In the genomic region with DNA sequence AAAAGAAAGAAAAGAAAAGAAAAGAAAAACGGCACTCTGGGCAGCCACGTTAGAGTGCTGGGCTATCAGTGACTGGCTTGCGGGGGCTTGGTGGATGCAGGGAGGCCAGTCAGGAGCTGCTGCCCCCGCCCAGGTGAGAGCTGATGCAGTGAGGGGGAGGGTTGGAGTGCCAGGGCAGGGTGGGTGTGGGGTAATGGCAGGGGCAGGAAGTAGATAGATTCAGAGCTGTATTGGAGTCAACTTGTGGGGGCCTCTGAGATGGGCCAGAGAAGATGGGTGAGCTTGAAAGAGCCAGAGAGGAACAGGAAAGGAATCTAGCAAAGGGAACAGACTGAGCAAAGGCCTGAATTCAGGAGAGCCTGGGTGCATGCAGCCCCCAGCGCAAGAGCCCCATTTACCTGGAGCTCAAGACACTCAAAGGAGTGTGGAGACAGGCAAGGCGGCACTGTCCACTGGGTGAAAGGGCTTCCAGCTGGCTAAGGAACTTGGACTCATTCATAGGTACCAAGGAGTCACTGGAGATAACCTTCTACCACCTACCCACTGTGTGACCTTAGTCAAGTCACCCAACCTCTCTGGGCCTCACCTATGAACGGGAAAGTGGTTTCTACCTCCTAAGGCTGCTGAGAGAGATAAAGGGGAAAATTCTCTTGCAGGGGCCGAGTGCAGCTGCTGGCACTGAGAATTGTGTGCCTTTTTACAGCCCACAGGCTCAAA, we compare ENCODE assay signal across 23 cellular contexts. TPM values are rescaled to one million over a fixed set of nuclear protein-coding genes. Genes with fewer than 3 reads are reported as not detected.
DNase-seq lines count a peak whose midpoint lies in the region; ATAC-seq and TF ChIP-seq lines count a peak whose summit lies in the region.
"Had no signal": no experiment of that assay in that cellular context is flagged by ENCODE, and none has a peak within 500 bp of the region (broad histone marks: within the 10 kb centered on the region; RNA-seq: fewer than 3 reads in every experiment).

No MANE protein-coding gene starts in this region.

- H3K27me3 ChIP-seq in right lobe of liver (no peaks in the 10 kb centered on the region), GM23248 (replicated peaks; ENCODE audit: insufficient read depth) (no peaks in the 10 kb centered on the region)
- H3K27me3 ChIP-seq: MG63, SJSA1 had no signal

- H2AFZ ChIP-seq in GM23248 = no peak overlapping the region

- no peaks in the 10 kb centered on the region for H3K4me1 Mint-ChIP-seq in activated CD8-positive, alpha-beta T cell treated with anti-CD3 and anti-CD28 coated beads for 36 hours (ENCODE audit: low read depth)
- H3K4me1 Mint-ChIP-seq in activated CD8-positive, alpha-beta T cell treated with anti-CD3 and anti-CD28 coated beads, Interleukin-2, amount 10 ng/mL, durations not matched to agents 7 days and 5 days (ENCODE audit: low read depth) = no peaks in the 10 kb centered on the region

- H4K20me1 ChIP-seq in GM23248 (ENCODE audit: insufficient read depth) = no peaks in the 10 kb centered on the region

- no peaks in the 10 kb centered on the region for H3K9me2 ChIP-seq in GM23248 (ENCODE audit: insufficient read depth)

- H3K9me3 Mint-ChIP-seq in activated CD8-positive, alpha-beta T cell treated with anti-CD3 and anti-CD28 coated beads for 36 hours = no peaks in the 10 kb centered on the region
- no peaks in the 10 kb centered on the region for H3K9me3 Mint-ChIP-seq in activated CD8-positive, alpha-beta T cell treated with anti-CD3 and anti-CD28 coated beads, Interleukin-2, amount 10 ng/mL, durations not matched to agents 7 days and 5 days (ENCODE audit: insufficient read depth)

- intact Hi-C loops in activated CD8-positive, alpha-beta T cell treated with anti-CD3 and anti-CD28 coated beads for 36 hours (cut with micrococcal nuclease) = no loop called here
- intact Hi-C loops in right lobe of liver (cut with DNase I) = no loop called here

- TF ChIP-seq CTCF in activated CD8-positive, alpha-beta T cell treated with anti-CD3 and anti-CD28 coated beads for 36 hours (IDR thresholded peaks at IDR 0.05) = no peak
- TF ChIP-seq CTCF in HEK293 (tag by site-specific recombination; IDR thresholded peaks at IDR 0.05) = no peak
- no peak for TF ChIP-seq CTCF in right lobe of liver (IDR thresholded peaks at IDR 0.05)

- 53% methylated on average over 5 of the region's 8 CpGs for WGBS in right lobe of liver (ENCODE audit: insufficient coverage, low coverage, low lambda C conversion rate, missing lambda C conversion rate)
- 41 to 44% methylated on average over 8 of the region's 8 CpGs for WGBS in GM23248 (ENCODE audit: low coverage in 1 of 2, low lambda C conversion rate in 2 of 2, missing lambda C conversion rate in 2 of 2), 2 experiments

- no peaks in the 10 kb centered on the region for H3K79me2 ChIP-seq in GM23248 (ENCODE audit: insufficient read depth)

- in situ Hi-C loops in GM23248 (cut with MboI) = no loop called here

- H3K9ac ChIP-seq in GM23248 = no peak overlapping the region

- H3K27ac ChIP-seq in HEK293 (ENCODE audit: extremely low read depth, low read depth, low read length) = no peak overlapping the region
- H3K27ac ChIP-seq in right lobe of liver = no peak overlapping the region
- H3K27ac ChIP-seq in GM23248 = no peak overlapping the region
- H3K27ac ChIP-seq: 22Rv1, SJSA1 had no signal

- H3F3A ChIP-seq in GM23248 (ENCODE audit: insufficient read depth) = no peaks in the 10 kb centered on the region

- peak; percentile 27 for ATAC-seq in activated CD8-positive, alpha-beta T cell treated with anti-CD3 and anti-CD28 coated beads for 36 hours
- no peak for ATAC-seq in activated CD8-positive, alpha-beta T cell treated with anti-CD3 and anti-CD28 coated beads, Interleukin-2, amount 10 ng/mL, durations not matched to agents 7 days and 5 days
- ATAC-seq in right lobe of liver (no peak), HG03139 (IDR thresholded peaks at IDR 0.05; ENCODE audit: unreplicated experiment) (no peak)
- ATAC-seq: K562, Right ventricle myocardium inferior had no signal

- H3K4me3 ChIP-seq in HEK293 (ENCODE audit: low read depth, low read length) = no peak overlapping the region
- no peak overlapping the region for H3K4me3 ChIP-seq in right lobe of liver
- no peak overlapping the region for H3K4me3 ChIP-seq in GM23248
- H3K4me3 ChIP-seq: K562, MG63, SJSA1 had no signal

- no peak overlapping the region for H3K4me3 Mint-ChIP-seq in activated CD8-positive, alpha-beta T cell treated with anti-CD3 and anti-CD28 coated beads for 36 hours
- no peak overlapping the region for H3K4me3 Mint-ChIP-seq in activated CD8-positive, alpha-beta T cell treated with anti-CD3 and anti-CD28 coated beads, Interleukin-2, amount 10 ng/mL, durations not matched to agents 7 days and 5 days

- POLR2A ChIA-PET in activated CD8-positive, alpha-beta T cell treated with anti-CD3 and anti-CD28 coated beads for 36 hours (lab: Charles Lee) = no interaction called here
- POLR2A ChIA-PET in activated CD8-positive, alpha-beta T cell treated with anti-CD3 and anti-CD28 coated beads, Interleukin-2, amount 10 ng/mL, durations not matched to agents 7 days and 5 days (lab: Charles Lee) = no interaction called here
- POLR2A ChIA-PET in HEK293 (lab: Yijun Ruan, JAX) = no interaction called here

- CTCF ChIA-PET in activated CD8-positive, alpha-beta T cell treated with anti-CD3 and anti-CD28 coated beads for 36 hours (lab: Charles Lee) = no interaction called here
- CTCF ChIA-PET in activated CD8-positive, alpha-beta T cell treated with anti-CD3 and anti-CD28 coated beads, Interleukin-2, amount 10 ng/mL, durations not matched to agents 7 days and 5 days (lab: Charles Lee) = no interaction called here
- CTCF ChIA-PET in HEK293 (lab: Yijun Ruan, JAX) = interaction anchor here (0.8 to 1.0 kb wide), 3 partner anchors 18 to 171 kb away, joined by 3 read pairs; no protein-coding TSS in a partner anchor

- TF ChIP-seq POLR2A in right lobe of liver (IDR thresholded peaks at IDR 0.05) = no peak

- peaks cover 10% of the 10 kb centered on the region for H3K27me3 Mint-ChIP-seq in activated CD8-positive, alpha-beta T cell treated with anti-CD3 and anti-CD28 coated beads for 36 hours
- H3K27me3 Mint-ChIP-seq in activated CD8-positive, alpha-beta T cell treated with anti-CD3 and anti-CD28 coated beads, Interleukin-2, amount 10 ng/mL, durations not matched to agents 7 days and 5 days (ENCODE audit: low read depth) = no peaks in the 10 kb centered on the region

- H3K27ac Mint-ChIP-seq in activated CD8-positive, alpha-beta T cell treated with anti-CD3 and anti-CD28 coated beads for 36 hours = no peak overlapping the region
- H3K27ac Mint-ChIP-seq in activated CD8-positive, alpha-beta T cell treated with anti-CD3 and anti-CD28 coated beads, Interleukin-2, amount 10 ng/mL, durations not matched to agents 7 days and 5 days = no peak overlapping the region

- H3K9me3 ChIP-seq in HEK293 (ENCODE audit: control insufficient read depth, insufficient read depth, low read depth, low read length) (no peaks in the 10 kb centered on the region), right lobe of liver (no peaks in the 10 kb centered on the region), GM23248 (ENCODE audit: low read depth) (no peaks in the 10 kb centered on the region)
- H3K9me3 ChIP-seq: MG63, SJSA1 had no signal

- DNase-seq in activated CD8-positive, alpha-beta T cell treated with anti-CD3 and anti-CD28 coated beads for 36 hours = no peak
- DNase-seq in activated CD8-positive, alpha-beta T cell treated with anti-CD3 and anti-CD28 coated beads, Interleukin-2, amount 10 ng/mL, durations not matched to agents 7 days and 5 days = no peak
- DNase-seq in right lobe of liver = peak; percentile 2 to 22 (median 13)
- peak; percentile 21 for DNase-seq in stimulated activated CD8-positive, alpha-beta memory T cell treated with anti-CD3 and anti-CD28 coated beads, Interleukin-4, amount 100 ng/mL, for 48 hours
- DNase-seq in GM23248 = no peak
- DNase-seq in AG20443 (ENCODE audit: low spot score) = no peak
- DNase-seq: ACHN, C1 segment of cervical spinal cord, EL, MG63, NCI-H1417, NCI-H1694 treated with DMSO at 0.1 percent for 48 hours, NCI-H2081 treated with DMSO at 0.1 percent for 48 hours, NCI-H2171 treated with DMSO at 0.1 percent for 48 hours, NCI-H524 treated with DMSO at 0.1 percent for 48 hours, OCI-M1 had no signal

- no peaks in the 10 kb centered on the region for H3K36me3 Mint-ChIP-seq in activated CD8-positive, alpha-beta T cell treated with anti-CD3 and anti-CD28 coated beads for 36 hours (ENCODE audit: low read depth)
- H3K36me3 Mint-ChIP-seq in activated CD8-positive, alpha-beta T cell treated with anti-CD3 and anti-CD28 coated beads, Interleukin-2, amount 10 ng/mL, durations not matched to agents 7 days and 5 days (ENCODE audit: low read depth) = no peaks in the 10 kb centered on the region

- H3K4me2 ChIP-seq in GM23248 (ENCODE audit: unreplicated experiment) = no peak overlapping the region

- H3K36me3 ChIP-seq in HEK293 (ENCODE audit: control insufficient read depth in 2 of 2, insufficient read depth in 1 of 2, low read length in 2 of 2) (peaks cover 0 to 5% of the 10 kb centered on the region in 2 experiments; a peak in 1 of 3 replicates), right lobe of liver (no peaks in the 10 kb centered on the region), GM23248 (ENCODE audit: low read depth) (no peaks in the 10 kb centered on the region)
- H3K36me3 ChIP-seq: MG63, SJSA1 had no signal

- H3K4me1 ChIP-seq in HEK293 (ENCODE audit: control insufficient read depth, insufficient read depth, low read length) = no peaks in the 10 kb centered on the region
- no peaks in the 10 kb centered on the region for H3K4me1 ChIP-seq in right lobe of liver
- H3K4me1 ChIP-seq in GM23248 (ENCODE audit: insufficient read depth) = no peaks in the 10 kb centered on the region
- H3K4me1 ChIP-seq: SJSA1 had no signal

TF ChIP-seq in HEK293, 187 proteins besides CTCF, POLR2A, EP300 and RAD21 (continues in another document):
- no peak for TF ChIP-seq ZNF132 (tag by site-specific recombination; IDR thresholded peaks at IDR 0.05; ENCODE audit: borderline replicate concordance)
- TF ChIP-seq ZNF768 (tag by site-specific recombination; IDR thresholded peaks at IDR 0.05) = peak; percentile 71; the same call in 1 of the 2 replicates
- no peak for TF ChIP-seq WT1 (tag by site-specific recombination; IDR thresholded peaks at IDR 0.05)
- TF ChIP-seq GLIS2 (tag by site-specific recombination; IDR thresholded peaks at IDR 0.05) = no peak

RNA-seq across cellular contexts. Expression of gene VSTM2B, which starts 20.2 kb away (rescaled TPM):
- not detected for total RNA-seq in activated CD8-positive, alpha-beta T cell treated with anti-CD3 and anti-CD28 coated beads for 36 hours
- not detected for total RNA-seq in activated CD8-positive, alpha-beta T cell treated with anti-CD3 and anti-CD28 coated beads, Interleukin-2, amount 10 ng/mL, durations not matched to agents 7 days and 5 days
- not detected for total RNA-seq in right lobe of liver
- total RNA-seq in GM23248 (2014; rRNA removed; shearing (Covaris generic)) = not detected in 2 replicates
- not detected in 2 replicates for polyA plus RNA-seq in GM23248 (2016; fragmentation: Nextera tagmentation; extraction: Ambion mirVana)
- total RNA-seq: K562, LHCN-M2, Right ventricle myocardium inferior, SJSA1 had no signal
- polyA plus RNA-seq: K562 had no signal

Comparison
In these comparisons a context has a peak if more than half of its experiments do, and no peak if none do; other contexts are left out.
1. DNase-seq: peak in right lobe of liver (3 of 3) and stimulated activated CD8-positive, alpha-beta memory T cell treated with anti-CD3 and anti-CD28 coated beads, Interleukin-4, amount 100 ng/mL, for 48 hours (single experiment); none in activated CD8-positive, alpha-beta T cell treated with anti-CD3 and anti-CD28 coated beads for 36 hours (single experiment), activated CD8-positive, alpha-beta T cell treated with anti-CD3 and anti-CD28 coated beads, Interleukin-2, amount 10 ng/mL, durations not matched to agents 7 days and 5 days (single experiment), GM23248 (single experiment) and AG20443 (single experiment).